8 cellular contexts compared by ENCODE assay signal in the genomic region with DNA sequence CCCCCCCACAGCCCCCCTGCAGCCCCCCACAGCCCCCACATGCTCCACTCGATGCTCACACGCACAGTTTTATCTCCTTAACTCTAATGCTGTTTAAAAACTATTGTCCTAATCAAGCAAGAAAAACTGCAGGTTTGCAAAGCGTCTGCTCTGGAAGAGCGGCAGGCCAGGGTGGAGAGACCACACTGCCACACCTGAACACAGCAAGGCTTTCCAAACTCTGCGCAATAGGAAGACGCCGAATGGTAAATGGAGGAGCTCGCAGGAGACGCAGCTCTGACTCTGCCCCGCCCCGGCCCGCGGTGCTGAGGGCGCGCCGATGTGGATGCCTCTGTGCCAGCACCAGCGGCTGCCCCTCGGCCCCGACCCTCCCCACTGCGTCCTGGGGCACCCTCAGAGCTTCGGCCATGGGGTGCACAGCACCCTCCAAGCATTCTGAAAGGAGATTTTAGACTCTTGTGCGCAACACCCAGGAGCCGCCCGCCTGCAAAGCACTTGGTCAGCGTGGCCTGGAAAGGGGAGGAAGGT. TPM values are rescaled to one million over a fixed set of nuclear protein-coding genes. Genes with fewer than 3 reads are reported as not detected.
DNase-seq lines count a peak whose midpoint lies in the region; ATAC-seq and TF ChIP-seq lines count a peak whose summit lies in the region.

No MANE protein-coding gene starts in this region.

- peaks cover 67 to 78% (median 70%) of the 10 kb centered on the region in 3 donors for H3K4me1 Mint-ChIP-seq in T-cell

- ATAC-seq in T-cell (replicated peaks in 1 of 4) (peak in 3 of 4 experiments; percentile 19 to 61 (median 24)), GM18505 (IDR thresholded peaks at IDR 0.05; ENCODE audit: unreplicated experiment) (no peak)

- H3K9me3 ChIP-seq in right atrium auricular region, result no peaks in the 10 kb centered on the region
- H3K9me3 ChIP-seq in subcutaneous abdominal adipose tissue (ENCODE audit: control insufficient read depth in 5 of 5, low read length in 5 of 5), result no peaks in the 10 kb centered on the region

- H3K4me3 Mint-ChIP-seq in T-cell, result peak overlapping the region in 2 of 3 donors; percentile 57 to 59

- no peaks in the 10 kb centered on the region for H3K27me3 ChIP-seq in right atrium auricular region
- H3K27me3 ChIP-seq in subcutaneous abdominal adipose tissue (ENCODE audit: control insufficient read depth in 5 of 5, insufficient read depth in 4 of 5, low read length in 5 of 5), result no peaks in the 10 kb centered on the region

- DNase-seq in NCI-H748 (lab: John Stamatoyannopoulos, UW; ENCODE audit: unreplicated experiment) (peak; percentile 27), NCI-H748 treated with DMSO at 0.1 percent for 48 hours (lab: John Stamatoyannopoulos, UW) (no peak), T-cell (peak in 10 of 34 experiments; percentile 0 to 42 (median 34)), right atrium auricular region (ENCODE audit: low spot score) (peak; percentile 55), SKM-1 (lab: John Stamatoyannopoulos, UW; ENCODE audit: unreplicated experiment) (no peak), GM19238 (ENCODE audit: insufficient read length, low spot score) (no peak)

- POLR2A ChIA-PET in T-cell (lab: Charles Lee), result no interaction called here

- no peaks in the 10 kb centered on the region for H3K27me3 Mint-ChIP-seq in T-cell

- CTCF ChIA-PET in T-cell (lab: Charles Lee), result no interaction called here

- H3K9ac ChIP-seq in subcutaneous abdominal adipose tissue (ENCODE audit: low read length in 5 of 5), result no peak overlapping the region

- H3K4me1 ChIP-seq in right atrium auricular region (peaks cover 0 to 39% of the 10 kb centered on the region in 2 donors), subcutaneous abdominal adipose tissue (ENCODE audit: control insufficient read depth in 5 of 5, insufficient read depth in 5 of 5, low read length in 5 of 5) (peaks cover 0 to 46% (median 33%) of the 10 kb centered on the region in 5 donors)

- H3K9me3 Mint-ChIP-seq in T-cell, result no peaks in the 10 kb centered on the region

- H3K4me3 ChIP-seq in right atrium auricular region (no peak overlapping the region), subcutaneous abdominal adipose tissue (ENCODE audit: low read depth in 1 of 5, low read length in 5 of 5) (no peak overlapping the region)

- peaks cover 27% of the 10 kb centered on the region for H3K36me3 Mint-ChIP-seq in T-cell

- peak overlapping the region; percentile 71 to 76 for H3K27ac Mint-ChIP-seq in T-cell

- H3K36me3 ChIP-seq in right atrium auricular region (no peaks in the 10 kb centered on the region), subcutaneous abdominal adipose tissue (ENCODE audit: control insufficient read depth in 5 of 5, insufficient read depth in 5 of 5, low read length in 5 of 5) (no peaks in the 10 kb centered on the region)

- TF ChIP-seq CTCF in right atrium auricular region (IDR thresholded peaks at IDR 0.05), result no peak

- no peak for TF ChIP-seq POLR2A in GM18505 (IDR thresholded peaks at IDR 0.05; ENCODE audit: borderline replicate concordance, extremely low read depth, insufficient read depth, insufficient read length)

- peak overlapping the region; percentile 73 to 75 for H3K27ac ChIP-seq in right atrium auricular region
- peak overlapping the region; percentile 77 for H3K27ac ChIP-seq in subcutaneous abdominal adipose tissue (ENCODE audit: low read depth, low read length)

RNA-seq across cellular contexts. Expression of gene RASA3, which starts 32.4 kb away (rescaled TPM):
- total RNA-seq in T-cell (100 to 1,000 TPM; 223 to 267 (median 238) TPM), right atrium auricular region (10 to 100 TPM; 10.2 to 13.2 TPM)

Comparison
In these comparisons a context has a peak if more than half of its experiments do, and no peak if none do; other contexts are left out.
1. DNase-seq: peak in NCI-H748 (single experiment) and right atrium auricular region (single experiment); none in NCI-H748 treated with DMSO at 0.1 percent for 48 hours (single experiment), SKM-1 (single experiment) and GM19238 (single experiment).
2. RNA of gene RASA3, which starts 32.4 kb away (total RNA-seq): 223 to 267 TPM in T-cell; 10.2 to 13.2 TPM in right atrium auricular region; every median in the first group is over 10 times any median in the second.